27 cellular contexts compared by ENCODE assay signal in genomic region chr5:158051036-158051435, GRCh38.
DNase-seq lines count a peak whose midpoint lies in the region; ATAC-seq and TF ChIP-seq lines count a peak whose summit lies in the region.
"Had no signal": no experiment of that assay in that cellular context is flagged by ENCODE, and none has a peak within 500 bp of the region (broad histone marks: within the 10 kb centered on the region; RNA-seq: fewer than 3 reads in every experiment).

No MANE protein-coding gene starts in this region.

- no peaks in the 10 kb centered on the region for H3K9me2 ChIP-seq in GM23338 (ENCODE audit: insufficient read depth)

- no peak overlapping the region for H3K27ac ChIP-seq in HEK293 (ENCODE audit: extremely low read depth, low read depth, low read length)
- no peak overlapping the region for H3K27ac ChIP-seq in CD4-positive, alpha-beta T cell (ENCODE audit: low read depth, low read length)
- no peak overlapping the region for H3K27ac ChIP-seq in GM23338 (ENCODE audit: low read depth)
- H3K27ac ChIP-seq: HL-60, left ventricle myocardium inferior, neural progenitor cell, right atrium auricular region had no signal

- no peak overlapping the region; the same call in 1 of the 2 replicates for H2AFZ ChIP-seq in GM23338
- H2AFZ ChIP-seq: neural progenitor cell had no signal

- no peaks in the 10 kb centered on the region for H3F3A ChIP-seq in GM23338 (replicated peaks; ENCODE audit: low read depth)

- H3K9me3 Mint-ChIP-seq in CD4-positive, alpha-beta T cell: no peaks in the 10 kb centered on the region
- no peaks in the 10 kb centered on the region for H3K9me3 Mint-ChIP-seq in stimulated activated effector memory CD8-positive, alpha-beta T cell treated with anti-CD3 and anti-CD28 coated beads, Interleukin-12 subunit alpha, Interleukin-12 subunit beta, amount 100 ng/mL, for 72 hours
- no peaks in the 10 kb centered on the region for H3K9me3 Mint-ChIP-seq in GM23338
- H3K9me3 Mint-ChIP-seq: activated B cell treated with CpG ODN at 0.5 μM for 24 hours; activated naive CD8-positive, alpha-beta T cell treated with anti-CD3 and anti-CD28 coated beads, Interleukin-2, amount 50 U/mL, for 24 hours; CD8-positive, alpha-beta memory T cell had no signal

- no peaks in the 10 kb centered on the region for H4K20me1 ChIP-seq in GM23338 (replicated peaks; ENCODE audit: insufficient read depth)

- no peak overlapping the region for H3K27ac Mint-ChIP-seq in CD4-positive, alpha-beta T cell
- no peak overlapping the region for H3K27ac Mint-ChIP-seq in stimulated activated effector memory CD8-positive, alpha-beta T cell treated with anti-CD3 and anti-CD28 coated beads, Interleukin-12 subunit alpha, Interleukin-12 subunit beta, amount 100 ng/mL, for 72 hours
- H3K27ac Mint-ChIP-seq in GM23338: no peak overlapping the region
- H3K27ac Mint-ChIP-seq: activated B cell treated with CpG ODN at 0.5 μM for 24 hours; activated CD8-positive, alpha-beta memory T cell treated with anti-CD3 and anti-CD28 coated beads, Interleukin-2, amount 10 ng/mL, durations not matched to agents 7 days and 5 days; activated naive CD8-positive, alpha-beta T cell treated with anti-CD3 and anti-CD28 coated beads, Interleukin-2, amount 50 U/mL, for 24 hours; B cell; CD8-positive, alpha-beta memory T cell; neural progenitor cell had no signal

- H3K36me3 ChIP-seq in HEK293 (ENCODE audit: control insufficient read depth in 2 of 2, insufficient read depth in 1 of 2, low read length in 2 of 2): no peaks in the 10 kb centered on the region
- H3K36me3 ChIP-seq in GM23338 (ENCODE audit: insufficient read depth): no peaks in the 10 kb centered on the region
- H3K36me3 ChIP-seq: left ventricle myocardium inferior, MG63, neural progenitor cell, right atrium auricular region had no signal

- H3K36me3 Mint-ChIP-seq in CD4-positive, alpha-beta T cell (ENCODE audit: low read depth): no peaks in the 10 kb centered on the region
- no peaks in the 10 kb centered on the region for H3K36me3 Mint-ChIP-seq in stimulated activated effector memory CD8-positive, alpha-beta T cell treated with anti-CD3 and anti-CD28 coated beads, Interleukin-12 subunit alpha, Interleukin-12 subunit beta, amount 100 ng/mL, for 72 hours
- H3K36me3 Mint-ChIP-seq in GM23338 (ENCODE audit: low read depth): no peaks in the 10 kb centered on the region
- H3K36me3 Mint-ChIP-seq: activated CD8-positive, alpha-beta memory T cell treated with anti-CD3 and anti-CD28 coated beads, Interleukin-2, amount 10 ng/mL, durations not matched to agents 7 days and 5 days; CD8-positive, alpha-beta memory T cell; neural progenitor cell had no signal

- CTCF ChIA-PET in HEK293 (lab: Yijun Ruan, JAX): interaction anchor here (0.6 to 1.2 kb wide), 6 partner anchors 16 to 1055 kb away, joined by 3 to 11 read pairs (median 5); no protein-coding TSS in a partner anchor
- CTCF ChIA-PET in CD4-positive, alpha-beta T cell (lab: Charles Lee): no interaction called here

- TF ChIP-seq CTCF in HEK293 (tag by site-specific recombination; IDR thresholded peaks at IDR 0.05) (no peak), GM23338 (conservative IDR thresholded peaks at IDR 0.05; ENCODE audit: low read depth in 2 of 2) (no peak)
- no peak for TF ChIP-seq CTCF in CD4-positive, alpha-beta T cell (IDR thresholded peaks at IDR 0.05)

- peaks cover 14% of the 10 kb centered on the region for H3K4me1 ChIP-seq in HEK293 (ENCODE audit: control insufficient read depth, insufficient read depth, low read length)
- no peaks in the 10 kb centered on the region for H3K4me1 ChIP-seq in GM23338 (ENCODE audit: insufficient read depth)
- H3K4me1 ChIP-seq: left ventricle myocardium inferior, neural progenitor cell, right atrium auricular region had no signal

- H3K9me3 ChIP-seq in HEK293 (ENCODE audit: control insufficient read depth, insufficient read depth, low read depth, low read length): no peaks in the 10 kb centered on the region
- H3K9me3 ChIP-seq in CD4-positive, alpha-beta T cell (ENCODE audit: control insufficient read depth, low read length): no peaks in the 10 kb centered on the region
- H3K9me3 ChIP-seq: left ventricle myocardium inferior, MG63, right atrium auricular region had no signal

- ATAC-seq in HG03439 (IDR thresholded peaks at IDR 0.05; ENCODE audit: unreplicated experiment) (no peak), GM23338 (no peak)
- no peak for ATAC-seq in CD4-positive, alpha-beta T cell (ENCODE audit: poor library complexity)
- ATAC-seq in stimulated activated effector memory CD8-positive, alpha-beta T cell treated with anti-CD3 and anti-CD28 coated beads, Interleukin-12 subunit alpha, Interleukin-12 subunit beta, amount 100 ng/mL, for 72 hours: no peak
- ATAC-seq: activated CD8-positive, alpha-beta memory T cell treated with anti-CD3 and anti-CD28 coated beads, Interleukin-2, amount 10 ng/mL, durations not matched to agents 7 days and 5 days; activated naive CD8-positive, alpha-beta T cell treated with anti-CD3 and anti-CD28 coated beads, Interleukin-2, amount 50 U/mL, for 24 hours; GM12878 had no signal

- no peak overlapping the region for H3K4me3 Mint-ChIP-seq in CD4-positive, alpha-beta T cell
- no peak overlapping the region for H3K4me3 Mint-ChIP-seq in stimulated activated effector memory CD8-positive, alpha-beta T cell treated with anti-CD3 and anti-CD28 coated beads, Interleukin-12 subunit alpha, Interleukin-12 subunit beta, amount 100 ng/mL, for 72 hours
- no peak overlapping the region for H3K4me3 Mint-ChIP-seq in GM23338
- H3K4me3 Mint-ChIP-seq: activated B cell treated with CpG ODN at 0.5 μM for 24 hours; activated CD8-positive, alpha-beta memory T cell treated with anti-CD3 and anti-CD28 coated beads, Interleukin-2, amount 10 ng/mL, durations not matched to agents 7 days and 5 days; activated naive CD8-positive, alpha-beta T cell treated with anti-CD3 and anti-CD28 coated beads, Interleukin-2, amount 50 U/mL, for 24 hours; B cell; CD8-positive, alpha-beta memory T cell; neural progenitor cell had no signal

- no peaks in the 10 kb centered on the region for H3K79me2 ChIP-seq in GM23338 (replicated peaks; ENCODE audit: insufficient read depth)

- peaks cover 9% of the 10 kb centered on the region for H3K27me3 ChIP-seq in CD4-positive, alpha-beta T cell (ENCODE audit: control insufficient read depth, insufficient read depth, low read length)
- no peaks in the 10 kb centered on the region for H3K27me3 ChIP-seq in GM23338 (ENCODE audit: insufficient read depth)
- H3K27me3 ChIP-seq: neural progenitor cell, right atrium auricular region had no signal

- H3K4me2 ChIP-seq in GM23338: no peak overlapping the region
- H3K4me2 ChIP-seq: neural progenitor cell, smooth muscle cell had no signal

- POLR2A ChIA-PET in HEK293 (lab: Yijun Ruan, JAX): no interaction called here
- POLR2A ChIA-PET in CD4-positive, alpha-beta T cell (lab: Charles Lee): no interaction called here

- H3K4me3 ChIP-seq in HEK293 (ENCODE audit: low read depth, low read length) (no peak overlapping the region), GM23338 (no peak overlapping the region)
- H3K4me3 ChIP-seq: GM12878, left ventricle myocardium inferior, MG63, neural progenitor cell, right atrium auricular region, smooth muscle cell had no signal

- H3K27me3 Mint-ChIP-seq in CD4-positive, alpha-beta T cell: peaks cover 25% of the 10 kb centered on the region
- H3K27me3 Mint-ChIP-seq in GM23338 (ENCODE audit: insufficient read depth, low read depth, poor library complexity): no peaks in the 10 kb centered on the region

- peak; percentile 37 for DNase-seq in A172 (ENCODE audit: low spot score)
- peak; percentile 67 for DNase-seq in astrocyte of the hippocampus (ENCODE audit: low read depth, low spot score)
- peak; percentile 96 for DNase-seq in kidney glomerular epithelial cell (lab: John Stamatoyannopoulos, UW)
- no peak for DNase-seq in CD4-positive, alpha-beta T cell
- DNase-seq in stimulated activated effector memory CD8-positive, alpha-beta T cell treated with anti-CD3 and anti-CD28 coated beads, Interleukin-12 subunit alpha, Interleukin-12 subunit beta, amount 100 ng/mL, for 72 hours (ENCODE audit: low spot score in 2 of 2): no peak
- no peak for DNase-seq in GM23338 (ENCODE audit: low spot score)
- DNase-seq: activated B cell treated with CpG ODN at 0.5 μM for 24 hours; activated CD8-positive, alpha-beta memory T cell treated with anti-CD3 and anti-CD28 coated beads, Interleukin-2, amount 10 ng/mL, durations not matched to agents 7 days and 5 days; activated naive CD4-positive, alpha-beta T cell; activated naive CD8-positive, alpha-beta T cell treated with anti-CD3 and anti-CD28 coated beads, Interleukin-2, amount 50 U/mL, for 24 hours; CD8-positive, alpha-beta memory T cell; DMS 273 treated with DMSO at 0.1 percent for 48 hours; KBM-7; left ventricle myocardium inferior; NCI-H1105 treated with DMSO at 0.1 percent for 48 hours; NCI-H187 treated with DMSO at 0.1 percent for 48 hours; NCI-H774; stimulated activated naive CD4-positive, alpha-beta T cell treated with Interleukin-2 at 50 U/mL for 16 hours had no signal

- H3K4me1 Mint-ChIP-seq in CD4-positive, alpha-beta T cell (ENCODE audit: low read depth): no peaks in the 10 kb centered on the region
- H3K4me1 Mint-ChIP-seq in stimulated activated effector memory CD8-positive, alpha-beta T cell treated with anti-CD3 and anti-CD28 coated beads, Interleukin-12 subunit alpha, Interleukin-12 subunit beta, amount 100 ng/mL, for 72 hours: no peaks in the 10 kb centered on the region
- H3K4me1 Mint-ChIP-seq in GM23338: no peaks in the 10 kb centered on the region
- H3K4me1 Mint-ChIP-seq: activated B cell treated with CpG ODN at 0.5 μM for 24 hours; activated CD8-positive, alpha-beta memory T cell treated with anti-CD3 and anti-CD28 coated beads, Interleukin-2, amount 10 ng/mL, durations not matched to agents 7 days and 5 days; activated naive CD8-positive, alpha-beta T cell treated with anti-CD3 and anti-CD28 coated beads, Interleukin-2, amount 50 U/mL, for 24 hours; B cell; CD8-positive, alpha-beta memory T cell; neural progenitor cell had no signal

- intact Hi-C loops in CD4-positive, alpha-beta T cell (cut with DNase I, micrococcal nuclease): no loop called here

TF ChIP-seq in HEK293, 187 proteins besides CTCF, POLR2A, EP300 and RAD21 (continues in another document):
- no peak for TF ChIP-seq ZNF416 (tag by site-specific recombination; IDR thresholded peaks at IDR 0.05)

Comparison
In these comparisons a context has a peak if more than half of its experiments do, and no peak if none do; other contexts are left out.
1. DNase-seq: peak in A172 (single experiment), astrocyte of the hippocampus (single experiment) and kidney glomerular epithelial cell (single experiment); none in CD4-positive, alpha-beta T cell (0 of 10), stimulated activated effector memory CD8-positive, alpha-beta T cell treated with anti-CD3 and anti-CD28 coated beads, Interleukin-12 subunit alpha, Interleukin-12 subunit beta, amount 100 ng/mL, for 72 hours (0 of 2) and GM23338 (single experiment).